15 cellular contexts compared by ENCODE assay signal in genomic region chr3:106326941-106327765, GRCh38.
A peak's percentile ranks its signal among the peaks of the same experiment; 100 is the strongest.
DNase-seq lines count a peak whose midpoint lies in the region; ATAC-seq, FAIRE-seq and TF ChIP-seq lines count a peak whose summit lies in the region.
"Had no signal": no experiment of that assay in that cellular context is flagged by ENCODE, and none has a peak within 500 bp of the region (broad histone marks: within the 10 kb centered on the region; RNA-seq: fewer than 3 reads in every experiment).

No MANE protein-coding gene starts in this region.

- H3K9ac ChIP-seq in IMR-90 (ENCODE audit: low read depth, low read length) (no peak overlapping the region), astrocyte (ENCODE audit: low read length) (no peak overlapping the region)

- H3K27me3 ChIP-seq in IMR-90 (ENCODE audit: control insufficient read depth, insufficient read depth, low read length) (no peaks in the 10 kb centered on the region), astrocyte (ENCODE audit: insufficient read depth, low read length) (no peaks in the 10 kb centered on the region), osteoblast (ENCODE audit: insufficient read depth, low read length) (no peaks in the 10 kb centered on the region)

- no peak for TF ChIP-seq RAD21 in IMR-90 (IDR thresholded peaks at IDR 0.05; ENCODE audit: low read length)

- dilution Hi-C loops in IMR-90 (cut with HindIII; ENCODE audit: low sequenced_read_pairs, unreplicated experiment), result no loop called here

- no peaks in the 10 kb centered on the region for H3K27me3 Mint-ChIP-seq in activated CD8-positive, alpha-beta memory T cell treated with anti-CD3 and anti-CD28 coated beads, Interleukin-2, amount 10 ng/mL, durations not matched to agents 7 days and 5 days
- H3K27me3 Mint-ChIP-seq in astrocyte (ENCODE audit: low read depth, unreplicated experiment), result no peaks in the 10 kb centered on the region
- H3K27me3 Mint-ChIP-seq: memory B cell had no signal

- H4K91ac ChIP-seq in IMR-90 (ENCODE audit: insufficient read depth, low read depth, low read length), result peak overlapping the region; percentile 26; the same call in 1 of the 2 replicates

- BruUV-seq in IMR-90 (replicated peaks; lab: Mats Ljungman, UMichigan), result no TSS peak

- H3K9me3 ChIP-seq in IMR-90 (ENCODE audit: control insufficient read depth, insufficient read depth, low read length) (peaks cover 5% of the 10 kb centered on the region; the same call in 1 of the 2 replicates), astrocyte (ENCODE audit: insufficient read depth, low read depth, low read length) (peaks cover 9% of the 10 kb centered on the region), osteoblast (ENCODE audit: low read depth, low read length) (no peaks in the 10 kb centered on the region)

- H3K36me3 ChIP-seq in IMR-90 (ENCODE audit: control insufficient read depth, insufficient read depth, low read length) (no peaks in the 10 kb centered on the region), astrocyte (ENCODE audit: insufficient read depth, low read length) (no peaks in the 10 kb centered on the region), osteoblast (ENCODE audit: insufficient read depth, low read length) (no peaks in the 10 kb centered on the region)

- peaks cover 48% of the 10 kb centered on the region for H3K36me3 Mint-ChIP-seq in activated CD8-positive, alpha-beta memory T cell treated with anti-CD3 and anti-CD28 coated beads, Interleukin-2, amount 10 ng/mL, durations not matched to agents 7 days and 5 days
- no peaks in the 10 kb centered on the region for H3K36me3 Mint-ChIP-seq in astrocyte (ENCODE audit: low read depth, unreplicated experiment)

- TF ChIP-seq CTCF in IMR-90 (conservative IDR thresholded peaks at IDR 0.05; ENCODE audit: low read depth, low read length), result no peak
- no peak for TF ChIP-seq CTCF in astrocyte (IDR thresholded peaks at IDR 0.05; ENCODE audit: insufficient read depth, low read depth, low read length)
- no peak for TF ChIP-seq CTCF in osteoblast (IDR thresholded peaks at IDR 0.05; ENCODE audit: extremely low read depth, low read depth, low read length)
- TF ChIP-seq CTCF in GM10248 (IDR thresholded peaks at IDR 0.05; ENCODE audit: control extremely low read depth, extremely low read depth, low read depth, missing control alignments), result no peak

- H4K5ac ChIP-seq in IMR-90 (ENCODE audit: low read depth, low read length), result no peak overlapping the region

- H3K9me1 ChIP-seq in IMR-90 (ENCODE audit: insufficient read depth, low read length), result no peaks in the 10 kb centered on the region

- H3K79me2 ChIP-seq in astrocyte (ENCODE audit: insufficient read depth, low read length) (no peaks in the 10 kb centered on the region), osteoblast (ENCODE audit: insufficient read depth, low read length) (no peaks in the 10 kb centered on the region)

- H3K4me3 Mint-ChIP-seq in activated CD8-positive, alpha-beta memory T cell treated with anti-CD3 and anti-CD28 coated beads, Interleukin-2, amount 10 ng/mL, durations not matched to agents 7 days and 5 days, result peak overlapping the region; percentile 63
- no peak overlapping the region for H3K4me3 Mint-ChIP-seq in astrocyte (ENCODE audit: unreplicated experiment)
- H3K4me3 Mint-ChIP-seq: memory B cell had no signal

- H3K9me3 Mint-ChIP-seq in activated CD8-positive, alpha-beta memory T cell treated with anti-CD3 and anti-CD28 coated beads, Interleukin-2, amount 10 ng/mL, durations not matched to agents 7 days and 5 days (ENCODE audit: low read depth), result peaks cover 25% of the 10 kb centered on the region
- H3K9me3 Mint-ChIP-seq in astrocyte (ENCODE audit: unreplicated experiment), result no peaks in the 10 kb centered on the region

- peak overlapping the region; percentile 78 for H2BK120ac ChIP-seq in IMR-90 (ENCODE audit: low read depth, low read length)

- peak overlapping the region in 1 of 2 experiments; percentile 68; a peak in 2 of 4 replicates for H4K8ac ChIP-seq in IMR-90 (ENCODE audit: low read depth in 2 of 2, low read length in 2 of 2)

- no peak overlapping the region for H2AK9ac ChIP-seq in IMR-90 (replicated peaks; ENCODE audit: low read depth, low read length, poor library complexity)

- H2AFZ ChIP-seq in IMR-90 (replicated peaks; ENCODE audit: low read length, poor library complexity) (no peak overlapping the region), astrocyte (ENCODE audit: low read depth, low read length) (peak overlapping the region; percentile 70), osteoblast (ENCODE audit: low read length) (peak overlapping the region; percentile 64)

- H2BK15ac ChIP-seq in IMR-90 (ENCODE audit: low read depth, low read length), result peak overlapping the region; percentile 12; the same call in 1 of the 3 replicates

- H4K20me1 ChIP-seq in IMR-90 (ENCODE audit: insufficient read depth, low read length) (no peaks in the 10 kb centered on the region), astrocyte (ENCODE audit: insufficient read depth, low read length) (no peaks in the 10 kb centered on the region), osteoblast (ENCODE audit: insufficient read depth, low read length) (no peaks in the 10 kb centered on the region)

- POLR2A ChIA-PET in IMR-90 (lab: Charles Lee; ENCODE audit: unreplicated experiment), result no interaction called here
- POLR2A ChIA-PET in GM10248 (lab: Yijun Ruan, JAX), result no interaction called here

- peak; percentile 34 for ATAC-seq in activated CD8-positive, alpha-beta memory T cell treated with anti-CD3 and anti-CD28 coated beads, Interleukin-2, amount 10 ng/mL, durations not matched to agents 7 days and 5 days
- ATAC-seq in IMR-90 (ENCODE audit: low read depth), result peak; percentile 61

- H3K4me3 ChIP-seq in IMR-90 (ENCODE audit: insufficient read depth, low read depth, low read length), result peak overlapping the region; percentile 2; the same call in 1 of the 2 replicates
- peak overlapping the region; percentile 15 for H3K4me3 ChIP-seq in astrocyte (ENCODE audit: insufficient read depth, low read depth, low read length)
- H3K4me3 ChIP-seq in osteoblast (ENCODE audit: insufficient read depth, low read length), result peak overlapping the region; percentile 13
- H3K4me3 ChIP-seq: SK-N-MC had no signal

- H3K23ac ChIP-seq in IMR-90 (ENCODE audit: low read depth, low read length), result peak overlapping the region; percentile 44

- H2AK5ac ChIP-seq in IMR-90 (ENCODE audit: low read depth, low read length), result peak overlapping the region; percentile 60; the same call in 1 of the 2 replicates

- FAIRE-seq in astrocyte (lab: Jason Lieb, UNC), result peak; percentile 60

- in situ Hi-C loops in IMR-90 (cut with MboI; ENCODE audit: low sequenced_read_pairs), result no loop called here

- no peak for TF ChIP-seq POLR2A in IMR-90 (IDR thresholded peaks at IDR 0.05; ENCODE audit: low read depth, low read length)

- WGBS in IMR-90 (ENCODE audit: extremely low coverage in 2 of 2, insufficient read length in 1 of 2), 2 experiments, result no CpG with 5 or more reads among the region's 4 CpGs

- peak overlapping the region; percentile 48 for H2BK5ac ChIP-seq in IMR-90 (ENCODE audit: low read depth, low read length, poor library complexity, severe bottlenecking)

- no peaks in the 10 kb centered on the region for H3K79me1 ChIP-seq in IMR-90 (ENCODE audit: low read depth in 1 of 2, low read length in 2 of 2)

- intact Hi-C loops in IMR-90 (cut with micrococcal nuclease), result no loop called here

- H3K27ac ChIP-seq in IMR-90 (ENCODE audit: insufficient read depth, low read length) (peak overlapping the region; percentile 44; the same call in 1 of the 2 replicates), astrocyte (ENCODE audit: low read depth, low read length) (peak overlapping the region; percentile 24), osteoblast (ENCODE audit: low read depth, low read length) (peak overlapping the region; percentile 14)
- H3K27ac ChIP-seq: SK-N-MC had no signal

- DNase-seq in activated CD8-positive, alpha-beta memory T cell treated with anti-CD3 and anti-CD28 coated beads, Interleukin-2, amount 10 ng/mL, durations not matched to agents 7 days and 5 days, result no peak
- DNase-seq in activated CD8-positive, alpha-beta memory T cell treated with anti-CD3 and anti-CD28 coated beads, Interleukin-2, amount 50 U/mL, for 48 hours, result no peak
- DNase-seq in IMR-90 (peak; percentile 43), astrocyte (ENCODE audit: low read depth) (peak; percentile 77), osteoblast (ENCODE audit: insufficient read length, low spot score, missing footprints) (no peak), medulla oblongata (ENCODE audit: extremely low spot score) (no peak), dedifferentiated amniotic fluid mesenchymal stem cell (ENCODE audit: extremely low spot score) (no peak), GM10248 (ENCODE audit: extremely low spot score) (no peak)
- DNase-seq: activated CD4-positive, CD25-positive, alpha-beta regulatory T cell treated with anti-CD3 and anti-CD28 coated beads, Interleukin-2, amount 50 U/mL, for 72 hours; activated naive CD4-positive, alpha-beta T cell treated with anti-CD3 and anti-CD28 coated beads, Interleukin-2, amount 50 U/mL, for 16 hours; cortex of kidney; DMS53; GOT3 had no signal

- H3K4me2 ChIP-seq in IMR-90 (ENCODE audit: low read depth, low read length) (peak overlapping the region; percentile 84; the same call in 1 of the 2 replicates), astrocyte (ENCODE audit: low read length) (peak overlapping the region; percentile 64), osteoblast (ENCODE audit: insufficient read depth, low read length) (peak overlapping the region; percentile 46)

- peaks cover 30% of the 10 kb centered on the region for H3K4me1 Mint-ChIP-seq in activated CD8-positive, alpha-beta memory T cell treated with anti-CD3 and anti-CD28 coated beads, Interleukin-2, amount 10 ng/mL, durations not matched to agents 7 days and 5 days
- H3K4me1 Mint-ChIP-seq in astrocyte (ENCODE audit: low read depth, unreplicated experiment), result peaks cover 17% of the 10 kb centered on the region
- H3K4me1 Mint-ChIP-seq: memory B cell had no signal

- H3K56ac ChIP-seq in IMR-90 (ENCODE audit: extremely low read depth, insufficient read depth, low read length), result peak overlapping the region; percentile 79

- H3K4ac ChIP-seq in IMR-90 (ENCODE audit: low read depth, low read length), result peak overlapping the region; percentile 18; the same call in 1 of the 2 replicates

- H2BK20ac ChIP-seq in IMR-90 (ENCODE audit: low read depth, low read length), result peak overlapping the region; percentile 58

- CTCF ChIA-PET in activated CD8-positive, alpha-beta memory T cell treated with anti-CD3 and anti-CD28 coated beads, Interleukin-2, amount 10 ng/mL, durations not matched to agents 7 days and 5 days (lab: Charles Lee), result interaction anchor here (1.1 to 1.5 kb wide), 3 partner anchors 11 to 25 kb away, joined by 3 to 4 read pairs (median 3); no protein-coding TSS in a partner anchor
- CTCF ChIA-PET in IMR-90 (lab: Yijun Ruan, JAX), result no interaction called here
- CTCF ChIA-PET in GM10248 (lab: Yijun Ruan, JAX), result interaction anchor here (0.7 kb wide), 1 partner anchor 11 kb away, joined by 3 read pairs; no protein-coding TSS in a partner anchor

- H3K18ac ChIP-seq in IMR-90 (ENCODE audit: low read depth, low read length), result peak overlapping the region; percentile 2; the same call in 1 of the 2 replicates

- peaks cover 3% of the 10 kb centered on the region for H3K4me1 ChIP-seq in IMR-90 (ENCODE audit: control insufficient read depth, insufficient read depth, low read length)
- H3K4me1 ChIP-seq in astrocyte (ENCODE audit: insufficient read depth, low read length), result no peaks in the 10 kb centered on the region
- H3K4me1 ChIP-seq in osteoblast (ENCODE audit: insufficient read depth, low read length), result peaks cover 6% of the 10 kb centered on the region

- no peak overlapping the region; the same call in 1 of the 2 replicates for H3K14ac ChIP-seq in IMR-90 (replicated peaks; ENCODE audit: low read depth, low read length)

- H3K27ac Mint-ChIP-seq in activated CD8-positive, alpha-beta memory T cell treated with anti-CD3 and anti-CD28 coated beads, Interleukin-2, amount 10 ng/mL, durations not matched to agents 7 days and 5 days, result peak overlapping the region; percentile 50
- H3K27ac Mint-ChIP-seq in astrocyte (ENCODE audit: unreplicated experiment), result peak overlapping the region; percentile 79
- H3K27ac Mint-ChIP-seq: memory B cell had no signal

Comparison
In these comparisons a context has a peak if more than half of its experiments do, and no peak if none do; other contexts are left out.
1. DNase-seq: peak in IMR-90 (single experiment) and astrocyte (single experiment); none in activated CD8-positive, alpha-beta memory T cell treated with anti-CD3 and anti-CD28 coated beads, Interleukin-2, amount 10 ng/mL, durations not matched to agents 7 days and 5 days (single experiment), activated CD8-positive, alpha-beta memory T cell treated with anti-CD3 and anti-CD28 coated beads, Interleukin-2, amount 50 U/mL, for 48 hours (single experiment), osteoblast (single experiment), medulla oblongata (single experiment), dedifferentiated amniotic fluid mesenchymal stem cell (single experiment) and GM10248 (single experiment).
2. Peak in every context shown above with its lines, with median percentiles within 50 percentile points of each other: H3K27ac ChIP-seq, H3K4me2 ChIP-seq and H3K4me3 ChIP-seq.